ENCODE assay signal across 8 cellular contexts in genomic region chr14:22391908-22392307, GRCh38.
DNase-seq lines count a peak whose midpoint lies in the region; ATAC-seq, FAIRE-seq and TF ChIP-seq lines count a peak whose summit lies in the region.

No MANE protein-coding gene starts in this region.

- DNase-seq in COLO829 (ENCODE audit: low spot score) = peak; percentile 76
- DNase-seq in H4 (ENCODE audit: low spot score) = peak; percentile 81
- DNase-seq in NCI-H524 treated with DMSO at 0.1 percent for 48 hours (lab: John Stamatoyannopoulos, UW) = peak; percentile 51
- peak; percentile 60 for DNase-seq in mammary epithelial cell
- DNase-seq in kidney = no peak
- DNase-seq in substantia nigra (lab: John Stamatoyannopoulos, UW) = peak in 38 of 49 donors; percentile 4 to 73 (median 48)

- no peak overlapping the region for H3K4me2 ChIP-seq in mammary epithelial cell (ENCODE audit: insufficient read depth, low read depth, low read length)

- in situ Hi-C loops in mammary epithelial cell (cut with MboI; ENCODE audit: low sequenced_read_pairs in 2 of 2) = loop anchor here (5.0 to 25.0 kb wide), 4 partner anchors 80 to 263 kb away; no protein-coding TSS in a partner anchor

- H3K36me3 ChIP-seq in mammary epithelial cell (ENCODE audit: insufficient read depth, low read length) (no peaks in the 10 kb centered on the region), kidney (ENCODE audit: control insufficient read depth in 1 of 2, insufficient read depth in 2 of 2, low read length in 2 of 2) (no peaks in the 10 kb centered on the region)

- H3K9ac ChIP-seq in mammary epithelial cell (ENCODE audit: insufficient read depth, low read length) (no peak overlapping the region), kidney (ENCODE audit: low read length in 2 of 2) (no peak overlapping the region)

- peaks cover 2% of the 10 kb centered on the region for H3K27me3 ChIP-seq in mammary epithelial cell (ENCODE audit: insufficient read depth, low read length)

- no TSS peak for BruUV-seq in mammary epithelial cell (replicated peaks; lab: Mats Ljungman, UMichigan)

- no peak overlapping the region for H3K27ac ChIP-seq in mammary epithelial cell (ENCODE audit: insufficient read depth, low read depth, low read length)
- H3K27ac ChIP-seq in kidney (ENCODE audit: low read depth in 2 of 2, low read length in 2 of 2) = no peak overlapping the region
- no peak overlapping the region for H3K27ac ChIP-seq in substantia nigra (ENCODE audit: low read depth, low read length, poor library complexity, severe bottlenecking)

- CTCF ChIA-PET in mammary epithelial cell (lab: Charles Lee; ENCODE audit: low non-redundant PET) = no interaction called here

- intact Hi-C loops in mammary epithelial cell (cut with micrococcal nuclease) = loop anchor here (1.0 to 10.0 kb wide), 3 partner anchors 81 to 373 kb away; partner anchors contain the start of gene OXA1L
- intact Hi-C loops in kidney (cut with DNase I) = loop anchor here (10.0 kb wide), 1 partner anchor 163 kb away; no protein-coding TSS in a partner anchor

- H4K20me1 ChIP-seq in mammary epithelial cell (ENCODE audit: insufficient read depth, low read length) = no peaks in the 10 kb centered on the region

- no peak overlapping the region for H2AFZ ChIP-seq in mammary epithelial cell (ENCODE audit: low read depth, low read length)

- no peak for ATAC-seq in HG02870 (IDR thresholded peaks at IDR 0.05; ENCODE audit: unreplicated experiment)
- ATAC-seq in GM19463 (IDR thresholded peaks at IDR 0.05; ENCODE audit: unreplicated experiment) = no peak

- no peaks in the 10 kb centered on the region for H3K9me3 ChIP-seq in mammary epithelial cell (replicated peaks; ENCODE audit: insufficient read depth, low read length)
- no peaks in the 10 kb centered on the region for H3K9me3 ChIP-seq in kidney (ENCODE audit: control insufficient read depth in 1 of 2, low read length in 2 of 2)

- FAIRE-seq in kidney (lab: Jason Lieb, UNC) = no peak

- dilution Hi-C loops in mammary epithelial cell (cut with HindIII; ENCODE audit: low sequenced_read_pairs) = no loop called here

- WGBS in mammary epithelial cell (ENCODE audit: low coverage, missing lambda C conversion rate) = 39% methylated on average over 5 of the region's 6 CpGs

- TF ChIP-seq CTCF in mammary epithelial cell (conservative IDR thresholded peaks at IDR 0.05 in 1 of 2, IDR thresholded peaks at IDR 0.05 in 1 of 2; ENCODE audit: extremely low read depth in 1 of 2, insufficient read depth in 1 of 2, low read depth in 1 of 2, low read length in 2 of 2) = peak; percentile 59 to 77
- TF ChIP-seq CTCF in kidney (IDR thresholded peaks at IDR 0.05; ENCODE audit: borderline replicate concordance, extremely low read depth, insufficient read depth) = peak; percentile 87

- no peaks in the 10 kb centered on the region for H3K79me2 ChIP-seq in mammary epithelial cell (ENCODE audit: insufficient read depth, low read length)

- H3K4me1 ChIP-seq in mammary epithelial cell (ENCODE audit: insufficient read depth, low read length) (peaks cover 16% of the 10 kb centered on the region), kidney (ENCODE audit: control insufficient read depth in 1 of 2, insufficient read depth in 1 of 2, low read depth in 1 of 2, low read length in 2 of 2) (peaks cover 0 to 6% of the 10 kb centered on the region in 2 donors)

- H3K4me3 ChIP-seq in mammary epithelial cell (replicated peaks in 1 of 3; ENCODE audit: insufficient read depth in 1 of 3, low read depth in 2 of 3, low read length in 3 of 3) = no peak overlapping the region
- no peak overlapping the region for H3K4me3 ChIP-seq in kidney (ENCODE audit: low read length in 2 of 2)
